In the genomic region with DNA sequence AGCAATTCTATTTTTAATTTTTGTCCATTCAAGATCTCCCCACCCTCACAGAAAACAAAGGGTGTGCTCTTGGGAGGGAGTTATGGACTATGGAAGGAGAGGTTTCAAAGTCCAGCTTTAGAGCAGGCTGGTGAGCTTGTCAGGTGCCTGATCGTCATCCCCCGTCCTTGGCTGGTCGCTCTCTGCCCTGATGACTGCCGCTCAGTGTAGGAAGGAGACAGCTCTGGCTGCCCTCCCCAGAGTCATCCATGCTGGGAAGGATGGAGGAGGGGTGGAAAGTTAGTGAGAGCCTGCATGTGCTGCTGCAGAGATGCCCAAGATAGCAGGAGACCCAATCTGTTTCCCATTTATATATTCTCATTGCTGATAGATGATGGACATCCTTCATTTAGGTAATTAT, we compare ENCODE assay signal across 1 cellular context.
TF ChIP-seq lines count a peak whose summit lies in the region.

No MANE protein-coding gene starts in this region.

TF ChIP-seq in HepG2, 621 proteins besides CTCF, POLR2A, EP300 and RAD21 (continued from another document):
- TF ChIP-seq, protein P1, sequence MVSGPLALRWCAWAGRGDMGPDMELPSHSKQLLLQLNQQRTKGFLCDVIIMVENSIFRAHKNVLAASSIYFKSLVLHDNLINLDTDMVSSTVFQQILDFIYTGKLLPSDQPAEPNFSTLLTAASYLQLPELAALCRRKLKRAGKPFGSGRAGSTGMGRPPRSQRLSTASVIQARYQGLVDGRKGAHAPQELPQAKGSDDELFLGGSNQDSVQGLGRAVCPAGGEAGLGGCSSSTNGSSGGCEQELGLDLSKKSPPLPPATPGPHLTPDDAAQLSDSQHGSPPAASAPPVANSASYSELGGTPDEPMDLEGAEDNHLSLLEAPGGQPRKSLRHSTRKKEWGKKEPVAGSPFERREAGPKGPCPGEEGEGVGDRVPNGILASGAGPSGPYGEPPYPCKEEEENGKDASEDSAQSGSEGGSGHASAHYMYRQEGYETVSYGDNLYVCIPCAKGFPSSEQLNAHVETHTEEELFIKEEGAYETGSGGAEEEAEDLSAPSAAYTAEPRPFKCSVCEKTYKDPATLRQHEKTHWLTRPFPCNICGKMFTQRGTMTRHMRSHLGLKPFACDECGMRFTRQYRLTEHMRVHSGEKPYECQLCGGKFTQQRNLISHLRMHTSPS (CRISPR knock-in tag; IDR thresholded peaks at IDR 0.05; ENCODE audit: low read depth), result no peak
- TF ChIP-seq, protein P2, sequence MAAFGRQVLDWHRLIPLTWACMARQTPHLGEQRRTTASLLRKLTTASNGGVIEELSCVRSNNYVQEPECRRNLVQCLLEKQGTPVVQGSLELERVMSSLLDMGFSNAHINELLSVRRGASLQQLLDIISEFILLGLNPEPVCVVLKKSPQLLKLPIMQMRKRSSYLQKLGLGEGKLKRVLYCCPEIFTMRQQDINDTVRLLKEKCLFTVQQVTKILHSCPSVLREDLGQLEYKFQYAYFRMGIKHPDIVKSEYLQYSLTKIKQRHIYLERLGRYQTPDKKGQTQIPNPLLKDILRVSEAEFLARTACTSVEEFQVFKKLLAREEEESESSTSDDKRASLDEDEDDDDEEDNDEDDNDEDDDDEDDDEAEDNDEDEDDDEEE (CRISPR knock-in tag; IDR thresholded peaks at IDR 0.05), result no peak
- TF ChIP-seq ESRRA (CRISPR knock-in tag; IDR thresholded peaks at IDR 0.05; ENCODE audit: low read depth) (0 out of 2 replicates have a peak, but pooled peaks have one; percentile 29), POGZ (CRISPR knock-in tag; IDR thresholded peaks at IDR 0.05) (peak; percentile 35; the same call in 1 of the 2 replicates)
- TF ChIP-seq, protein P3, sequence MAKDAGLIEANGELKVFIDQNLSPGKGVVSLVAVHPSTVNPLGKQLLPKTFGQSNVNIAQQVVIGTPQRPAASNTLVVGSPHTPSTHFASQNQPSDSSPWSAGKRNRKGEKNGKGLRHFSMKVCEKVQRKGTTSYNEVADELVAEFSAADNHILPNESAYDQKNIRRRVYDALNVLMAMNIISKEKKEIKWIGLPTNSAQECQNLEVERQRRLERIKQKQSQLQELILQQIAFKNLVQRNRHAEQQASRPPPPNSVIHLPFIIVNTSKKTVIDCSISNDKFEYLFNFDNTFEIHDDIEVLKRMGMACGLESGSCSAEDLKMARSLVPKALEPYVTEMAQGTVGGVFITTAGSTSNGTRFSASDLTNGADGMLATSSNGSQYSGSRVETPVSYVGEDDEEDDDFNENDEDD (CRISPR knock-in tag; IDR thresholded peaks at IDR 0.05; ENCODE audit: borderline replicate concordance), result no peak
